In the genomic region with DNA sequence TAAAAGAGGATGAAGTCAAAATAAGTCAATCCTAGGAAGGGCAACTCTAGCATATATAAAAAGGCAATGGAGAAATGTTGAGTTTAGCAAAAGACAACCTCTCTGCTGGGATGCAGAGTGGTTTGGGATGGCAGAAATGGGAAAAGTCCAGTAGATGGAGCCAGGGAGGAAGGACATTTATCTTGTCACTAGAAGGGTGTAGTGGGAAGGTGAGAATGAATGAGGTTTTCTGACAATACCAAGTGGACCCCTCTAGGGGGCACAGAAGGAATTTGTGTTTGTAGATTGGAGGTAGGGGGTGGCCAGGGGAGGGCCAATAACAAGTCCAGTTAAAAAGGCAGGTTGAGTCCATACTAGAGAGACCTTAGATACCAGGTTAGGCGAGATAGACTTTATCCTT, we compare ENCODE assay signal across 13 cellular contexts.
DNase-seq lines count a peak whose midpoint lies in the region; ATAC-seq and TF ChIP-seq lines count a peak whose summit lies in the region.
"Had no signal": no experiment of that assay in that cellular context is flagged by ENCODE, and none has a peak within 500 bp of the region (broad histone marks: within the 10 kb centered on the region; RNA-seq: fewer than 3 reads in every experiment).

No MANE protein-coding gene starts in this region.

- H3K4me1 ChIP-seq in uterus: no peaks in the 10 kb centered on the region
- no peaks in the 10 kb centered on the region for H3K4me1 ChIP-seq in Peyer's patch

- H3K9me3 ChIP-seq in WERI-Rb-1 (ENCODE audit: severe bottlenecking) (no peaks in the 10 kb centered on the region), uterus (no peaks in the 10 kb centered on the region), Peyer's patch (no peaks in the 10 kb centered on the region)

- DNase-seq in Daoy (ENCODE audit: low read depth) (peak; percentile 25), WERI-Rb-1 (peak; percentile 43), islet precursor cell (peak; percentile 45), uterus (no peak), Peyer's patch (no peak)
- DNase-seq in activated T-cell treated with anti-CD3 and anti-CD28 coated beads, Interleukin-2, amount 50 U/mL, for 48 hours: no peak
- DNase-seq: DMS79; left colon; NCI-H510A; stimulated activated CD4-positive, alpha-beta T cell treated with anti-CD3 and anti-CD28 coated beads, Interleukin-4, amount 100 ng/mL, for 1 hour had no signal

- TF ChIP-seq EP300 in Ishikawa (IDR thresholded peaks at IDR 0.05; ENCODE audit: borderline replicate concordance): no peak

- intact Hi-C loops in uterus (cut with DNase I; ENCODE audit: low total_unique reads): no loop called here

- TF ChIP-seq POLR2A in uterus (IDR thresholded peaks at IDR 0.05) (no peak), Peyer's patch (IDR thresholded peaks at IDR 0.05) (no peak)

- no peak overlapping the region for H3K27ac ChIP-seq in WERI-Rb-1
- no peak overlapping the region for H3K27ac ChIP-seq in uterus
- H3K27ac ChIP-seq in Peyer's patch: no peak overlapping the region
- H3K27ac ChIP-seq: KMS-11 had no signal

- ATAC-seq in HG03378 (IDR thresholded peaks at IDR 0.05; ENCODE audit: unreplicated experiment): no peak
- ATAC-seq: left colon had no signal

- TF ChIP-seq CTCF in WERI-Rb-1 (IDR thresholded peaks at IDR 0.05; ENCODE audit: low read depth, low read length) (peak; percentile 55), uterus (IDR thresholded peaks at IDR 0.05) (no peak), Peyer's patch (IDR thresholded peaks at IDR 0.05) (peak in 3 of 6 experiments; percentile 10 to 40 (median 23))

- H3K4me3 ChIP-seq in WERI-Rb-1 (ENCODE audit: low read depth, low read length) (no peak overlapping the region), uterus (no peak overlapping the region), Peyer's patch (no peak overlapping the region)

- H3K27me3 ChIP-seq in WERI-Rb-1 (ENCODE audit: insufficient read depth, low read depth, severe bottlenecking) (no peaks in the 10 kb centered on the region), uterus (no peaks in the 10 kb centered on the region), Peyer's patch (no peaks in the 10 kb centered on the region)

- H3K36me3 ChIP-seq in WERI-Rb-1: no peaks in the 10 kb centered on the region
- no peaks in the 10 kb centered on the region for H3K36me3 ChIP-seq in uterus
- H3K36me3 ChIP-seq in Peyer's patch: no peaks in the 10 kb centered on the region

- TF ChIP-seq RAD21 in Ishikawa (IDR thresholded peaks at IDR 0.05; ENCODE audit: low read depth): 0 out of 2 replicates have a peak, but pooled peaks have one; percentile 12

TF ChIP-seq in Ishikawa, 13 proteins besides CTCF, POLR2A, EP300 and RAD21:
- TF ChIP-seq, protein P1, sequence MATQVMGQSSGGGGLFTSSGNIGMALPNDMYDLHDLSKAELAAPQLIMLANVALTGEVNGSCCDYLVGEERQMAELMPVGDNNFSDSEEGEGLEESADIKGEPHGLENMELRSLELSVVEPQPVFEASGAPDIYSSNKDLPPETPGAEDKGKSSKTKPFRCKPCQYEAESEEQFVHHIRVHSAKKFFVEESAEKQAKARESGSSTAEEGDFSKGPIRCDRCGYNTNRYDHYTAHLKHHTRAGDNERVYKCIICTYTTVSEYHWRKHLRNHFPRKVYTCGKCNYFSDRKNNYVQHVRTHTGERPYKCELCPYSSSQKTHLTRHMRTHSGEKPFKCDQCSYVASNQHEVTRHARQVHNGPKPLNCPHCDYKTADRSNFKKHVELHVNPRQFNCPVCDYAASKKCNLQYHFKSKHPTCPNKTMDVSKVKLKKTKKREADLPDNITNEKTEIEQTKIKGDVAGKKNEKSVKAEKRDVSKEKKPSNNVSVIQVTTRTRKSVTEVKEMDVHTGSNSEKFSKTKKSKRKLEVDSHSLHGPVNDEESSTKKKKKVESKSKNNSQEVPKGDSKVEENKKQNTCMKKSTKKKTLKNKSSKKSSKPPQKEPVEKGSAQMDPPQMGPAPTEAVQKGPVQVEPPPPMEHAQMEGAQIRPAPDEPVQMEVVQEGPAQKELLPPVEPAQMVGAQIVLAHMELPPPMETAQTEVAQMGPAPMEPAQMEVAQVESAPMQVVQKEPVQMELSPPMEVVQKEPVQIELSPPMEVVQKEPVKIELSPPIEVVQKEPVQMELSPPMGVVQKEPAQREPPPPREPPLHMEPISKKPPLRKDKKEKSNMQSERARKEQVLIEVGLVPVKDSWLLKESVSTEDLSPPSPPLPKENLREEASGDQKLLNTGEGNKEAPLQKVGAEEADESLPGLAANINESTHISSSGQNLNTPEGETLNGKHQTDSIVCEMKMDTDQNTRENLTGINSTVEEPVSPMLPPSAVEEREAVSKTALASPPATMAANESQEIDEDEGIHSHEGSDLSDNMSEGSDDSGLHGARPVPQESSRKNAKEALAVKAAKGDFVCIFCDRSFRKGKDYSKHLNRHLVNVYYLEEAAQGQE (IDR thresholded peaks at IDR 0.05; ENCODE audit: low read depth): no peak
- TF ChIP-seq CEBPB (IDR thresholded peaks at IDR 0.05) (no peak), ZBTB7A (IDR thresholded peaks at IDR 0.05; ENCODE audit: low read depth) (no peak), TCF12 (IDR thresholded peaks at IDR 0.05; ENCODE audit: low read depth) (no peak), NFIC (IDR thresholded peaks at IDR 0.05) (no peak), FOXM1 (IDR thresholded peaks at IDR 0.05; ENCODE audit: borderline replicate concordance, low read depth) (no peak), TAF1 (IDR thresholded peaks at IDR 0.05; ENCODE audit: low read depth) (no peak), EGR1 (IDR thresholded peaks at IDR 0.05) (no peak), CREB1 (IDR thresholded peaks at IDR 0.05; ENCODE audit: low read depth) (no peak), YY1 (IDR thresholded peaks at IDR 0.05; ENCODE audit: low read depth) (no peak), TEAD4 (IDR thresholded peaks at IDR 0.05) (no peak)
- TF ChIP-seq, protein P2, sequence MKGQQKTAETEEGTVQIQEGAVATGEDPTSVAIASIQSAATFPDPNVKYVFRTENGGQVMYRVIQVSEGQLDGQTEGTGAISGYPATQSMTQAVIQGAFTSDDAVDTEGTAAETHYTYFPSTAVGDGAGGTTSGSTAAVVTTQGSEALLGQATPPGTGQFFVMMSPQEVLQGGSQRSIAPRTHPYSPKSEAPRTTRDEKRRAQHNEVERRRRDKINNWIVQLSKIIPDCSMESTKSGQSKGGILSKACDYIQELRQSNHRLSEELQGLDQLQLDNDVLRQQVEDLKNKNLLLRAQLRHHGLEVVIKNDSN (IDR thresholded peaks at IDR 0.05): no peak
- TF ChIP-seq, protein P3, sequence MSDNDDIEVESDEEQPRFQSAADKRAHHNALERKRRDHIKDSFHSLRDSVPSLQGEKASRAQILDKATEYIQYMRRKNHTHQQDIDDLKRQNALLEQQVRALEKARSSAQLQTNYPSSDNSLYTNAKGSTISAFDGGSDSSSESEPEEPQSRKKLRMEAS (IDR thresholded peaks at IDR 0.05): no peak

Comparison
In these comparisons a context has a peak if more than half of its experiments do, and no peak if none do; other contexts are left out.
1. DNase-seq: peak in Daoy (single experiment), WERI-Rb-1 (single experiment) and islet precursor cell (single experiment); none in uterus (0 of 2), activated T-cell treated with anti-CD3 and anti-CD28 coated beads, Interleukin-2, amount 50 U/mL, for 48 hours (0 of 2) and Peyer's patch (0 of 3).